In the genomic region with DNA sequence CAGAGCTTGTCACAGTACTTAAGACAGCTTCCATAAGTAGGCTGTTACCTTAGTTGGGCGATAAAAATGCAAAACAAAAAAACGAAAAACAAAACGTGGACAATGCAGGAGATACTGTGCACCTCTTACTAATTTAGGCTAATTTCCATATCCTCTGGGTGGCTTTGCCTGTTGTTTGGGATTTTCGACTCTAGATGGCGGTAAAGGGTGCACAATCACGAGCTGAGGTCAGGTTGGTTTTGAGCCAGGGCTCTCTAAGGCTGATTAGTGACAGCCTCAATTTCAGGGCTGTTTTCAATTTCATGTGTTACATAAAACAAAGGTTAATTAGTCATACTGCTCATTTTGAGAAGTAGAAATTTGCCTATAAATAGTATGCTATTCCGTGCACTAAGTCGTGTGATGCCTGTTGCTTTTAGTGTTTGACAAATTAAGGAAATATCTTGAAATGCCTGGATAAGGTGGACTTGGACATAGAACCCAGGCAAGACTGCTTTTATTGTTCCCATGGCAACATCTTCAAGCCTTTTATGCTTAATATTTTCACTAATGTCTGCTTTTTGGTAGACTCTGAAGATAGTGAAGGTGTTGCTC, we compare ENCODE assay signal across 8 cellular contexts.
DNase-seq lines count a peak whose midpoint lies in the region; ATAC-seq and TF ChIP-seq lines count a peak whose summit lies in the region.

No MANE protein-coding gene starts in this region.

- ATAC-seq in GM21825 (IDR thresholded peaks at IDR 0.05; ENCODE audit: unreplicated experiment) = peak; percentile 97

- TF ChIP-seq CTCF in GM10266 (IDR thresholded peaks at IDR 0.05; ENCODE audit: control insufficient read depth, insufficient read depth, low read depth, missing control alignments) = peak; percentile 75

- DNase-seq in GM10266 (ENCODE audit: extremely low spot score) = peak; percentile 28
- DNase-seq in KG1 (lab: John Stamatoyannopoulos, UW) = peak; percentile 36
- DNase-seq in RPMI7951 (ENCODE audit: low read depth) = peak; percentile 35
- DNase-seq in activated T-helper 1 cell treated with anti-CD3 and anti-CD28 coated beads, Interleukin-2, amount 50 U/mL, for 16 hours (ENCODE audit: low read depth in 1 of 2, low spot score in 1 of 2) = peak; percentile 2 to 16
- DNase-seq in globus pallidus (ENCODE audit: low spot score) = peak; percentile 57
- peak; percentile 39 to 71 (median 44) for DNase-seq in stimulated activated CD4-positive, alpha-beta T cell treated with anti-CD3 and anti-CD28 coated beads, Interleukin-12 subunit alpha, Interleukin-12 subunit beta, amount 100 ng/mL, for 48 hours (ENCODE audit: low read depth in 2 of 3, low spot score in 1 of 3)
- DNase-seq in mesenteric fat pad (ENCODE audit: low spot score) = no peak
